9 cellular contexts compared by ENCODE assay signal in the genomic region with DNA sequence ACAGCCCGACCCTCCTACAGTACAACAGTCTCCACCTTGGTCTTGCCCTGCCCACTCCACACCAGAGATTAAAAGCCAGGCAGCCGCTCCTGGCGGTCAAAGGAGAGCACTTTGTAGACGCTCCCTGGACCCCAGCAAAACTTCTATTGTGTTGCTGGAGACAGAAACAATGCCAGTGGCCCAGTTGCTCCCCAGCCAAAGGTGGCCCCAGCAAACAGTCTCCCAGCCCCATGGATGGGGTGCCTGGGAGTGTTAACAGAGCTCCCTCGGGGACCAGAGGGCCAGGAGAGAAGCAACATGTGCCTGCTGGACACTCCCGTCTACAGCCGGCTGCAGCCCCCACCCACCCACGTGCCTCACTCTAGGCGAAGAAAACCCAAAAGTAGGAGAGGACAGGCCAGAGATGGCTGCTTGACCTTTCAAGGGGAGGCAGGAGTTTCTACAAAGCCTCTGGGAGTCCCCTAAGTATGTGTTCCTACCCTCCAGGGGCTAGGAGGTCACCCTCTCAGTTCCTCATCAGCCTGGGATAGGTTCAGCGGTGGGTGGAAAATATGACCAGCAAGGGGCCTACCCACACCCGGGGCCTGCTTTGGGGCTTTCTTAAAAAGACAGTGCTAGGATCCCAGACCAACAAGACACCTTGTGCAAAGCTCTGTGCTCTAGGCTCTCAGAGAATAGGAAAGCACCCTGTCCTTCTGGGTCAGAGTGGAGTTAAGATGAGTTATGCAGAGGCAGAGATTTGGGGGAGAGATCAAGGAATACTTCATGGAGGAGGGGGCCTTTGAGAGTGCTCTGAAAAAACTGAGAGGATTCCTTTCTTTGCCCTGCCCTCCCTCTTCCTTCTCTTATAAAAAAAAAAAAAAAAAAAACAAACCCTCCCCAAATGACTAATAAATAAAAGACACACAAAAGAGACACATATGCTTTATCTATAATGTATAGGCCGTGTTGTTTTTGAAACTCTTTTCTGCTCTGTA. TPM values are rescaled to one million over a fixed set of nuclear protein-coding genes. Genes with fewer than 3 reads are reported as not detected.
DNase-seq lines count a peak whose midpoint lies in the region; ATAC-seq lines count a peak whose summit lies in the region.
"Had no signal": no experiment of that assay in that cellular context is flagged by ENCODE, and none has a peak within 500 bp of the region (broad histone marks: within the 10 kb centered on the region; RNA-seq: fewer than 3 reads in every experiment).

No MANE protein-coding gene starts in this region.

- peak; percentile 95 for ATAC-seq in HG02759 (IDR thresholded peaks at IDR 0.05; ENCODE audit: unreplicated experiment)
- ATAC-seq in activated naive CD8-positive, alpha-beta T cell treated with anti-CD3 and anti-CD28 coated beads, Interleukin-2, amount 50 U/mL, for 24 hours, result peak; percentile 100

- peak overlapping the region; percentile 78 for H3K27ac Mint-ChIP-seq in activated naive CD4-positive, alpha-beta T cell treated with anti-CD3 and anti-CD28 coated beads for 36 hours
- peak overlapping the region; percentile 95 for H3K27ac Mint-ChIP-seq in activated naive CD8-positive, alpha-beta T cell treated with anti-CD3 and anti-CD28 coated beads, Interleukin-2, amount 50 U/mL, for 24 hours

- H3K4me1 Mint-ChIP-seq in activated naive CD4-positive, alpha-beta T cell treated with anti-CD3 and anti-CD28 coated beads for 36 hours (ENCODE audit: low read depth), result peaks cover 15% of the 10 kb centered on the region
- H3K4me1 Mint-ChIP-seq in activated naive CD8-positive, alpha-beta T cell treated with anti-CD3 and anti-CD28 coated beads, Interleukin-2, amount 50 U/mL, for 24 hours, result peaks cover 41% of the 10 kb centered on the region

- H3K9me3 Mint-ChIP-seq in activated naive CD4-positive, alpha-beta T cell treated with anti-CD3 and anti-CD28 coated beads for 36 hours, result no peaks in the 10 kb centered on the region
- H3K9me3 Mint-ChIP-seq in activated naive CD8-positive, alpha-beta T cell treated with anti-CD3 and anti-CD28 coated beads, Interleukin-2, amount 50 U/mL, for 24 hours, result peaks cover 13% of the 10 kb centered on the region

- no peaks in the 10 kb centered on the region for H3K27me3 Mint-ChIP-seq in activated naive CD4-positive, alpha-beta T cell treated with anti-CD3 and anti-CD28 coated beads for 36 hours (ENCODE audit: low read depth)
- H3K27me3 Mint-ChIP-seq in activated naive CD8-positive, alpha-beta T cell treated with anti-CD3 and anti-CD28 coated beads, Interleukin-2, amount 50 U/mL, for 24 hours, result no peaks in the 10 kb centered on the region

- CTCF ChIA-PET in activated naive CD4-positive, alpha-beta T cell treated with anti-CD3 and anti-CD28 coated beads for 36 hours (lab: Charles Lee), result no interaction called here

- no peaks in the 10 kb centered on the region for H3K36me3 Mint-ChIP-seq in activated naive CD4-positive, alpha-beta T cell treated with anti-CD3 and anti-CD28 coated beads for 36 hours (ENCODE audit: low read depth)
- H3K36me3 Mint-ChIP-seq in activated naive CD8-positive, alpha-beta T cell treated with anti-CD3 and anti-CD28 coated beads, Interleukin-2, amount 50 U/mL, for 24 hours (ENCODE audit: low read depth), result no peaks in the 10 kb centered on the region

- intact Hi-C loops in activated naive CD4-positive, alpha-beta T cell treated with anti-CD3 and anti-CD28 coated beads for 36 hours (cut with micrococcal nuclease), result loop anchor here (1.0 to 2.0 kb wide), 2 partner anchors 22 to 87 kb away; no protein-coding TSS in a partner anchor

- H3K4me3 Mint-ChIP-seq in activated naive CD4-positive, alpha-beta T cell treated with anti-CD3 and anti-CD28 coated beads for 36 hours, result no peak overlapping the region
- H3K4me3 Mint-ChIP-seq in activated naive CD8-positive, alpha-beta T cell treated with anti-CD3 and anti-CD28 coated beads, Interleukin-2, amount 50 U/mL, for 24 hours, result peak overlapping the region; percentile 59

- peak; percentile 87 for DNase-seq in activated naive CD4-positive, alpha-beta T cell treated with anti-CD3 and anti-CD28 coated beads for 36 hours
- no peak for DNase-seq in activated naive CD4-positive, alpha-beta T cell (lab: John Stamatoyannopoulos, UW)
- DNase-seq in NCI-H82 treated with DMSO at 0.1 percent for 48 hours (lab: John Stamatoyannopoulos, UW; ENCODE audit: unreplicated experiment) (peak; percentile 20), DMS53 treated with DMSO at 0.1 percent for 48 hours (lab: John Stamatoyannopoulos, UW; ENCODE audit: unreplicated experiment) (no peak), NCI-H128 (lab: John Stamatoyannopoulos, UW; ENCODE audit: unreplicated experiment) (no peak)
- peak; percentile 81 for DNase-seq in activated naive CD8-positive, alpha-beta T cell treated with anti-CD3 and anti-CD28 coated beads, Interleukin-2, amount 50 U/mL, for 24 hours
- DNase-seq in stimulated activated CD4-positive, alpha-beta T cell treated with anti-CD3 and anti-CD28 coated beads, Interleukin-4, amount 100 ng/mL, for 24 hours, result peak; percentile 58
- DNase-seq: pancreas had no signal

RNA-seq across cellular contexts. Expression of gene PREX1, which starts 19.0 kb away (rescaled TPM):
- total RNA-seq in activated naive CD4-positive, alpha-beta T cell treated with anti-CD3 and anti-CD28 coated beads for 36 hours, result 10 to 100 TPM; 43.7 to 44.2 TPM

Comparison
In these comparisons a context has a peak if more than half of its experiments do, and no peak if none do; other contexts are left out.
1. DNase-seq: peak in activated naive CD4-positive, alpha-beta T cell treated with anti-CD3 and anti-CD28 coated beads for 36 hours (single experiment), NCI-H82 treated with DMSO at 0.1 percent for 48 hours (single experiment), activated naive CD8-positive, alpha-beta T cell treated with anti-CD3 and anti-CD28 coated beads, Interleukin-2, amount 50 U/mL, for 24 hours (single experiment) and stimulated activated CD4-positive, alpha-beta T cell treated with anti-CD3 and anti-CD28 coated beads, Interleukin-4, amount 100 ng/mL, for 24 hours (single experiment); none in activated naive CD4-positive, alpha-beta T cell (0 of 4), DMS53 treated with DMSO at 0.1 percent for 48 hours (single experiment) and NCI-H128 (single experiment).